13 cellular contexts compared by ENCODE assay signal in the genomic region with DNA sequence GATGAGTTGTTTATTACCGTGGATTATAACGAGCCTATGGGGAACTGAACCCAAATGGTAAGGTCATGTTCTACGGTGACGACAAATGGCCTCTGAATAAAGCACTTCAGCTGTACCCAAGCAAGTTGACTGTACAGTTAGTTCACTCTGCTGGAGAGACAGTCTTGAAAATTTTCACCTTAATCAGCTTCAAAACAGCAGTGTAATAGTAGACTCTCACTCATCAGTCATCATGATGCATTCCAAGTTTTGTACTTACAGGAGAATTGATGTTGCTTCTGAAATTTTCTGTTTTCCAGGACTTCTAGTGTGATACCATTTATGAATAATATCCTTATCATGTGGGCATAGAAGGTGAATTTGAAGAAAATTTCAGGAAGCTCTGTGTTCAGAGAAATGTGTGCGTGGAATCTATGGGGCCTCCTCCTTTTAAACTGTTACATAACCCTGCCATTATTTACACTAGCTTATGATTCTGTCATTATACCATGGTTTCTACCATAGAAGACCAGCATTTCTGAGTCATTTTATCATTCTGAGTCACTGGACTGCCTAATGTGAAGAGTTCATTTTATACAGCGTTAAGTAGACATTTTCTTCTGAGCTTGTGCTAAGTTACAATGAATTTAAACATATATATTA.
DNase-seq lines count a peak whose midpoint lies in the region; ATAC-seq, FAIRE-seq and TF ChIP-seq lines count a peak whose summit lies in the region.
"Had no signal": no experiment of that assay in that cellular context is flagged by ENCODE, and none has a peak within 500 bp of the region (broad histone marks: within the 10 kb centered on the region; RNA-seq: fewer than 3 reads in every experiment).

No MANE protein-coding gene starts in this region.

- H4K20me1 ChIP-seq in endothelial cell of umbilical vein (replicated peaks; ENCODE audit: control insufficient read depth, extremely low read depth, insufficient read depth, low read length) (no peaks in the 10 kb centered on the region), GM23338 (replicated peaks; ENCODE audit: insufficient read depth) (peaks cover 17% of the 10 kb centered on the region; the same call in 1 of the 2 replicates)

- WGBS in lower leg skin, 2 donors = 85 to 88% methylated on average over 6 of the region's 6 CpGs

- H3K4me3 ChIP-seq in endothelial cell of umbilical vein (replicated peaks in 1 of 3; ENCODE audit: insufficient read depth in 1 of 3, low read depth in 1 of 3, low read length in 3 of 3) = no peak overlapping the region
- no peak overlapping the region for H3K4me3 ChIP-seq in lower leg skin (ENCODE audit: low read depth, poor library complexity, severe bottlenecking)
- no peak overlapping the region for H3K4me3 ChIP-seq in GM23338
- H3K4me3 ChIP-seq: coronary artery, vagina had no signal

- H3K9me1 ChIP-seq in endothelial cell of umbilical vein (replicated peaks; ENCODE audit: control insufficient read depth, extremely low read depth, insufficient read depth, low read length) = no peaks in the 10 kb centered on the region

- peaks cover 4% of the 10 kb centered on the region for H3K36me3 Mint-ChIP-seq in activated CD8-positive, alpha-beta T cell treated with anti-CD3 and anti-CD28 coated beads for 36 hours (ENCODE audit: low read depth)
- H3K36me3 Mint-ChIP-seq in activated CD8-positive, alpha-beta T cell treated with anti-CD3 and anti-CD28 coated beads, Interleukin-2, amount 10 ng/mL, durations not matched to agents 7 days and 5 days (ENCODE audit: low read depth) = peaks cover 6% of the 10 kb centered on the region
- H3K36me3 Mint-ChIP-seq in stimulated activated effector memory CD8-positive, alpha-beta T cell treated with anti-CD3 and anti-CD28 coated beads, Interleukin-12 subunit alpha, Interleukin-12 subunit beta, amount 100 ng/mL, for 72 hours = peaks cover 4% of the 10 kb centered on the region
- no peaks in the 10 kb centered on the region; the same call in 2 of the 3 replicates for H3K36me3 Mint-ChIP-seq in GM23338 (ENCODE audit: low read depth)

- dilution Hi-C loops in endothelial cell of umbilical vein (cut with MboI; ENCODE audit: extremely low pct_ligation_motif_present, low sequenced_read_pairs) = no loop called here

- H3K9me3 ChIP-seq in endothelial cell of umbilical vein (replicated peaks; ENCODE audit: control insufficient read depth, insufficient read depth, low read length) = no peaks in the 10 kb centered on the region
- H3K9me3 ChIP-seq: vagina had no signal

- H3K27ac ChIP-seq in endothelial cell of umbilical vein (ENCODE audit: insufficient read depth, low read depth, low read length) = no peak overlapping the region
- no peak overlapping the region for H3K27ac ChIP-seq in GM23338 (ENCODE audit: low read depth)
- H3K27ac ChIP-seq: coronary artery, vagina had no signal

- DNase-seq in activated CD8-positive, alpha-beta T cell treated with anti-CD3 and anti-CD28 coated beads for 36 hours = no peak
- DNase-seq in activated CD8-positive, alpha-beta T cell treated with anti-CD3 and anti-CD28 coated beads, Interleukin-2, amount 10 ng/mL, durations not matched to agents 7 days and 5 days = no peak
- DNase-seq in NOMO-1 treated with DMSO at 0.1 percent for 48 hours (lab: John Stamatoyannopoulos, UW; ENCODE audit: unreplicated experiment) = peak; percentile 52
- DNase-seq in endothelial cell of umbilical vein (ENCODE audit: low read depth, low spot score) = no peak
- DNase-seq in stimulated activated effector memory CD8-positive, alpha-beta T cell treated with anti-CD3 and anti-CD28 coated beads, Interleukin-12 subunit alpha, Interleukin-12 subunit beta, amount 100 ng/mL, for 72 hours (ENCODE audit: low spot score in 2 of 2) = no peak
- DNase-seq in lower leg skin (ENCODE audit: low spot score in 2 of 2) = no peak
- no peak for DNase-seq in GM23338 (ENCODE audit: low spot score)
- DNase-seq: AML-193, NCI-H187 treated with DMSO at 0.1 percent for 48 hours had no signal

- no peaks in the 10 kb centered on the region for H3K4me1 ChIP-seq in endothelial cell of umbilical vein (ENCODE audit: control insufficient read depth, extremely low read depth, insufficient read depth, low read length)
- H3K4me1 ChIP-seq in GM23338 (ENCODE audit: insufficient read depth) = peaks cover 13% of the 10 kb centered on the region

- H3K27me3 ChIP-seq in endothelial cell of umbilical vein (ENCODE audit: control insufficient read depth in 2 of 2, insufficient read depth in 2 of 2, low read length in 2 of 2) (no peaks in the 10 kb centered on the region), GM23338 (ENCODE audit: insufficient read depth) (no peaks in the 10 kb centered on the region)
- H3K27me3 ChIP-seq: vagina had no signal

- BruUV-seq in endothelial cell of umbilical vein (replicated peaks; lab: Mats Ljungman, UMichigan) = no TSS peak

- no peak for FAIRE-seq in endothelial cell of umbilical vein (lab: Jason Lieb, UNC)

- POLR2A ChIA-PET in activated CD8-positive, alpha-beta T cell treated with anti-CD3 and anti-CD28 coated beads for 36 hours (lab: Charles Lee) = no interaction called here
- POLR2A ChIA-PET in activated CD8-positive, alpha-beta T cell treated with anti-CD3 and anti-CD28 coated beads, Interleukin-2, amount 10 ng/mL, durations not matched to agents 7 days and 5 days (lab: Charles Lee) = interaction anchor here (0.6 to 0.7 kb wide), 2 partner anchors 53 to 145 kb away, joined by 3 to 4 read pairs; no protein-coding TSS in a partner anchor
- POLR2A ChIA-PET in endothelial cell of umbilical vein (lab: Charles Lee) = no interaction called here

- no peak overlapping the region for H3K27ac Mint-ChIP-seq in activated CD8-positive, alpha-beta T cell treated with anti-CD3 and anti-CD28 coated beads for 36 hours
- H3K27ac Mint-ChIP-seq in activated CD8-positive, alpha-beta T cell treated with anti-CD3 and anti-CD28 coated beads, Interleukin-2, amount 10 ng/mL, durations not matched to agents 7 days and 5 days = no peak overlapping the region
- no peak overlapping the region for H3K27ac Mint-ChIP-seq in stimulated activated effector memory CD8-positive, alpha-beta T cell treated with anti-CD3 and anti-CD28 coated beads, Interleukin-12 subunit alpha, Interleukin-12 subunit beta, amount 100 ng/mL, for 72 hours
- no peak overlapping the region for H3K27ac Mint-ChIP-seq in GM23338
- H3K27ac Mint-ChIP-seq: nephron had no signal

- no peak for TF ChIP-seq POLR2A in endothelial cell of umbilical vein (IDR thresholded peaks at IDR 0.05; ENCODE audit: low read depth, low read length)
- TF ChIP-seq POLR2A in lower leg skin (IDR thresholded peaks at IDR 0.05) = no peak

- no peaks in the 10 kb centered on the region for H3K79me2 ChIP-seq in endothelial cell of umbilical vein (ENCODE audit: control insufficient read depth, insufficient read depth, low read length)
- H3K79me2 ChIP-seq in GM23338 (replicated peaks; ENCODE audit: insufficient read depth) = peaks cover 49% of the 10 kb centered on the region

- no peak overlapping the region for H3K4me3 Mint-ChIP-seq in activated CD8-positive, alpha-beta T cell treated with anti-CD3 and anti-CD28 coated beads for 36 hours
- H3K4me3 Mint-ChIP-seq in activated CD8-positive, alpha-beta T cell treated with anti-CD3 and anti-CD28 coated beads, Interleukin-2, amount 10 ng/mL, durations not matched to agents 7 days and 5 days = no peak overlapping the region
- H3K4me3 Mint-ChIP-seq in stimulated activated effector memory CD8-positive, alpha-beta T cell treated with anti-CD3 and anti-CD28 coated beads, Interleukin-12 subunit alpha, Interleukin-12 subunit beta, amount 100 ng/mL, for 72 hours = no peak overlapping the region
- H3K4me3 Mint-ChIP-seq in GM23338 = no peak overlapping the region
- H3K4me3 Mint-ChIP-seq: nephron had no signal

- intact Hi-C loops in activated CD8-positive, alpha-beta T cell treated with anti-CD3 and anti-CD28 coated beads for 36 hours (cut with micrococcal nuclease) = no loop called here
- intact Hi-C loops in endothelial cell of umbilical vein (cut with micrococcal nuclease) (no loop called here), lower leg skin (cut with DNase I; ENCODE audit: low total_unique reads) (no loop called here)

- H3K4me1 Mint-ChIP-seq in activated CD8-positive, alpha-beta T cell treated with anti-CD3 and anti-CD28 coated beads for 36 hours (ENCODE audit: low read depth) = peaks cover 11% of the 10 kb centered on the region
- H3K4me1 Mint-ChIP-seq in activated CD8-positive, alpha-beta T cell treated with anti-CD3 and anti-CD28 coated beads, Interleukin-2, amount 10 ng/mL, durations not matched to agents 7 days and 5 days (ENCODE audit: low read depth) = no peaks in the 10 kb centered on the region
- peaks cover 6% of the 10 kb centered on the region for H3K4me1 Mint-ChIP-seq in stimulated activated effector memory CD8-positive, alpha-beta T cell treated with anti-CD3 and anti-CD28 coated beads, Interleukin-12 subunit alpha, Interleukin-12 subunit beta, amount 100 ng/mL, for 72 hours
- peaks cover 21% of the 10 kb centered on the region for H3K4me1 Mint-ChIP-seq in GM23338
- H3K4me1 Mint-ChIP-seq: nephron had no signal

- ATAC-seq in activated CD8-positive, alpha-beta T cell treated with anti-CD3 and anti-CD28 coated beads for 36 hours = peak; percentile 83
- ATAC-seq in activated CD8-positive, alpha-beta T cell treated with anti-CD3 and anti-CD28 coated beads, Interleukin-2, amount 10 ng/mL, durations not matched to agents 7 days and 5 days = no peak
- ATAC-seq in stimulated activated effector memory CD8-positive, alpha-beta T cell treated with anti-CD3 and anti-CD28 coated beads, Interleukin-12 subunit alpha, Interleukin-12 subunit beta, amount 100 ng/mL, for 72 hours = peak; percentile 98
- no peak for ATAC-seq in HG03045 (IDR thresholded peaks at IDR 0.05; ENCODE audit: unreplicated experiment)
- ATAC-seq in GM23338 = no peak

- H3K27me3 Mint-ChIP-seq in activated CD8-positive, alpha-beta T cell treated with anti-CD3 and anti-CD28 coated beads for 36 hours = no peaks in the 10 kb centered on the region
- no peaks in the 10 kb centered on the region for H3K27me3 Mint-ChIP-seq in activated CD8-positive, alpha-beta T cell treated with anti-CD3 and anti-CD28 coated beads, Interleukin-2, amount 10 ng/mL, durations not matched to agents 7 days and 5 days (ENCODE audit: low read depth)
- no peaks in the 10 kb centered on the region for H3K27me3 Mint-ChIP-seq in GM23338 (ENCODE audit: insufficient read depth, low read depth, poor library complexity)

- TF ChIP-seq CTCF in activated CD8-positive, alpha-beta T cell treated with anti-CD3 and anti-CD28 coated beads for 36 hours (IDR thresholded peaks at IDR 0.05) = no peak
- TF ChIP-seq CTCF in endothelial cell of umbilical vein (IDR thresholded peaks at IDR 0.05; ENCODE audit: extremely low read depth in 1 of 2, insufficient read depth in 1 of 2, low read depth in 1 of 2, low read length in 2 of 2) (no peak), lower leg skin (IDR thresholded peaks at IDR 0.05) (no peak), GM23338 (conservative IDR thresholded peaks at IDR 0.05; ENCODE audit: low read depth in 2 of 2) (no peak)

- H3K9ac ChIP-seq in endothelial cell of umbilical vein (replicated peaks; ENCODE audit: extremely low read depth, insufficient read depth, low read length) = no peak overlapping the region

- H3K9me2 ChIP-seq in GM23338 (ENCODE audit: insufficient read depth) = no peaks in the 10 kb centered on the region

- H3K36me3 ChIP-seq in endothelial cell of umbilical vein (ENCODE audit: control insufficient read depth in 2 of 2, extremely low read depth in 1 of 2, insufficient read depth in 2 of 2, low read length in 2 of 2) (no peaks in the 10 kb centered on the region), GM23338 (ENCODE audit: insufficient read depth) (no peaks in the 10 kb centered on the region)
- H3K36me3 ChIP-seq: vagina had no signal

- CTCF ChIA-PET in activated CD8-positive, alpha-beta T cell treated with anti-CD3 and anti-CD28 coated beads for 36 hours (lab: Charles Lee) = interaction anchor here (1.2 to 1.9 kb wide), 2 partner anchors 16 to 117 kb away, joined by 3 to 6 read pairs; no protein-coding TSS in a partner anchor
- CTCF ChIA-PET in activated CD8-positive, alpha-beta T cell treated with anti-CD3 and anti-CD28 coated beads, Interleukin-2, amount 10 ng/mL, durations not matched to agents 7 days and 5 days (lab: Charles Lee) = interaction anchor here (1.2 to 1.6 kb wide), 3 partner anchors 17 to 247 kb away, joined by 3 to 5 read pairs (median 3); no protein-coding TSS in a partner anchor
- CTCF ChIA-PET in endothelial cell of umbilical vein (lab: Charles Lee) = no interaction called here

- H2AFZ ChIP-seq in endothelial cell of umbilical vein (ENCODE audit: low read depth, low read length) (no peak overlapping the region), GM23338 (no peak overlapping the region)

- H3K9me3 Mint-ChIP-seq in activated CD8-positive, alpha-beta T cell treated with anti-CD3 and anti-CD28 coated beads for 36 hours = no peaks in the 10 kb centered on the region
- H3K9me3 Mint-ChIP-seq in activated CD8-positive, alpha-beta T cell treated with anti-CD3 and anti-CD28 coated beads, Interleukin-2, amount 10 ng/mL, durations not matched to agents 7 days and 5 days (ENCODE audit: insufficient read depth) = no peaks in the 10 kb centered on the region
- H3K9me3 Mint-ChIP-seq in stimulated activated effector memory CD8-positive, alpha-beta T cell treated with anti-CD3 and anti-CD28 coated beads, Interleukin-12 subunit alpha, Interleukin-12 subunit beta, amount 100 ng/mL, for 72 hours = no peaks in the 10 kb centered on the region
- no peaks in the 10 kb centered on the region for H3K9me3 Mint-ChIP-seq in GM23338
- H3K9me3 Mint-ChIP-seq: nephron had no signal

- H3F3A ChIP-seq in GM23338 (replicated peaks; ENCODE audit: low read depth) = no peaks in the 10 kb centered on the region

- H3K4me2 ChIP-seq in endothelial cell of umbilical vein (ENCODE audit: insufficient read depth, low read length) = no peak overlapping the region
- H3K4me2 ChIP-seq in GM23338 = no peak overlapping the region

Comparison
In these comparisons a context has a peak if more than half of its experiments do, and no peak if none do; other contexts are left out.
1. ATAC-seq: peak in activated CD8-positive, alpha-beta T cell treated with anti-CD3 and anti-CD28 coated beads for 36 hours (single experiment) and stimulated activated effector memory CD8-positive, alpha-beta T cell treated with anti-CD3 and anti-CD28 coated beads, Interleukin-12 subunit alpha, Interleukin-12 subunit beta, amount 100 ng/mL, for 72 hours (single experiment); none in activated CD8-positive, alpha-beta T cell treated with anti-CD3 and anti-CD28 coated beads, Interleukin-2, amount 10 ng/mL, durations not matched to agents 7 days and 5 days (single experiment), HG03045 (single experiment) and GM23338 (single experiment).